ENCODE assay signal across 10 cellular contexts in the genomic region with DNA sequence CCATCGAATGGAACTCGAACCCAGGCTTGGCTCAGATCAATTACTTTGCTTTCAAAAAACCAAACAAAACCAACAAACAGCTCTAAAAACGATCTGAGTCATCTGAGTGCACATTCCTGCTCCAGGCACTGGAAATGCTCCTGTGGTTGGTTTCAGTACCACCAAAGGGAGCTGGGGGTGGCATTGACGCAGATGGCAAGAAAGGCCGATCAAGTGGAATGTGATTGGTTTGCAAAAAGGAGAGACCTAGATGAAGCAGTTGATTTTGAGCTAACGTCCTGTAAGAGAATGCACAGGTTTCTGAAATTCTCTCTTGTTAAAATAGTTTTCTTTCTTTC. TPM values are rescaled to one million over a fixed set of nuclear protein-coding genes. Genes with fewer than 3 reads are reported as not detected.
DNase-seq lines count a peak whose midpoint lies in the region; ATAC-seq and TF ChIP-seq lines count a peak whose summit lies in the region.
"Had no signal": no experiment of that assay in that cellular context is flagged by ENCODE, and none has a peak within 500 bp of the region (broad histone marks: within the 10 kb centered on the region; RNA-seq: fewer than 3 reads in every experiment).

No MANE protein-coding gene starts in this region.

- BruUV-seq in mammary epithelial cell (replicated peaks; lab: Mats Ljungman, UMichigan), result no TSS peak

- CTCF ChIA-PET in CD4-positive, alpha-beta T cell (lab: Charles Lee), result interaction anchor here (1.0 to 3.3 kb wide), 6 partner anchors 12 to 64 kb away, joined by 4 to 18 read pairs (median 6); no protein-coding TSS in a partner anchor
- CTCF ChIA-PET in mammary epithelial cell (lab: Charles Lee; ENCODE audit: low non-redundant PET), result interaction anchor here (0.6 kb wide), 1 partner anchor 302 kb away, joined by 3 read pairs; no protein-coding TSS in a partner anchor

- no peaks in the 10 kb centered on the region for H3K9me3 Mint-ChIP-seq in CD4-positive, alpha-beta T cell
- no peaks in the 10 kb centered on the region for H3K9me3 Mint-ChIP-seq in naive B cell

- DNase-seq in CD4-positive, alpha-beta T cell, result peak in 2 of 10 experiments; percentile 44 to 50
- DNase-seq in HT1080 (ENCODE audit: low read depth) (peak; percentile 71), adipocyte (ENCODE audit: low read depth) (peak; percentile 50), naive B cell (no peak), breast epithelium (ENCODE audit: low spot score in 2 of 2) (no peak), HuH-7 (ENCODE audit: low spot score) (no peak), mammary epithelial cell (no peak)
- DNase-seq: posterior cingulate gyrus, SHP77 treated with DMSO at 0.1 percent for 48 hours had no signal

- POLR2A ChIA-PET in CD4-positive, alpha-beta T cell (lab: Charles Lee), result interaction anchor here (0.8 to 14.1 kb wide), 8 partner anchors 19 to 103 kb away, joined by 3 to 201 read pairs (median 4); partner anchors contain the start of genes PIK3CD and TMEM201

- H3K4me3 ChIP-seq in adipocyte (ENCODE audit: low read length) (no peak overlapping the region), breast epithelium (no peak overlapping the region), mammary epithelial cell (replicated peaks in 1 of 3; ENCODE audit: insufficient read depth in 1 of 3, low read depth in 2 of 3, low read length in 3 of 3) (no peak overlapping the region)

- WGBS in mammary epithelial cell (ENCODE audit: low coverage, missing lambda C conversion rate), result 97% methylated on average over 6 of the region's 6 CpGs

- H2AFZ ChIP-seq in mammary epithelial cell (ENCODE audit: low read depth, low read length), result no peak overlapping the region

- peaks cover 50% of the 10 kb centered on the region for H3K36me3 Mint-ChIP-seq in CD4-positive, alpha-beta T cell (ENCODE audit: low read depth)
- peaks cover 9 to 13% of the 10 kb centered on the region in 2 donors for H3K36me3 Mint-ChIP-seq in naive B cell

- H3K4me1 Mint-ChIP-seq in CD4-positive, alpha-beta T cell (ENCODE audit: low read depth), result peaks cover 75% of the 10 kb centered on the region
- peaks cover 35 to 70% (median 67%) of the 10 kb centered on the region in 3 donors for H3K4me1 Mint-ChIP-seq in naive B cell

- H4K20me1 ChIP-seq in mammary epithelial cell (ENCODE audit: insufficient read depth, low read length), result no peaks in the 10 kb centered on the region

- H3K27me3 Mint-ChIP-seq in CD4-positive, alpha-beta T cell, result no peaks in the 10 kb centered on the region
- H3K27me3 Mint-ChIP-seq in naive B cell, result no peaks in the 10 kb centered on the region

- H3K79me2 ChIP-seq in mammary epithelial cell (ENCODE audit: insufficient read depth, low read length), result peaks cover 4% of the 10 kb centered on the region

- in situ Hi-C loops in mammary epithelial cell (cut with MboI; ENCODE audit: low sequenced_read_pairs in 2 of 2), result no loop called here

- H3K27ac ChIP-seq in CD4-positive, alpha-beta T cell (ENCODE audit: low read depth, low read length), result peak overlapping the region; percentile 43
- H3K27ac ChIP-seq in breast epithelium, result no peak overlapping the region
- no peak overlapping the region for H3K27ac ChIP-seq in mammary epithelial cell (ENCODE audit: insufficient read depth, low read depth, low read length)

- TF ChIP-seq POLR2A in breast epithelium (IDR thresholded peaks at IDR 0.05), result no peak

- no peak for TF ChIP-seq CTCF in CD4-positive, alpha-beta T cell (IDR thresholded peaks at IDR 0.05)
- TF ChIP-seq CTCF in breast epithelium (IDR thresholded peaks at IDR 0.05), result no peak
- TF ChIP-seq CTCF in mammary epithelial cell (conservative IDR thresholded peaks at IDR 0.05 in 1 of 2, IDR thresholded peaks at IDR 0.05 in 1 of 2; ENCODE audit: extremely low read depth in 1 of 2, insufficient read depth in 1 of 2, low read depth in 1 of 2, low read length in 2 of 2), result no peak

- no peak overlapping the region for H3K4me2 ChIP-seq in mammary epithelial cell (ENCODE audit: insufficient read depth, low read depth, low read length)

- H3K9ac ChIP-seq in adipocyte (ENCODE audit: low read length) (peak overlapping the region; percentile 82), mammary epithelial cell (ENCODE audit: insufficient read depth, low read length) (no peak overlapping the region)

- H3K4me3 Mint-ChIP-seq in CD4-positive, alpha-beta T cell, result peak overlapping the region; percentile 97
- peak overlapping the region in 6 of 8 donors; percentile 81 to 94 (median 87) for H3K4me3 Mint-ChIP-seq in naive B cell

- peak overlapping the region; percentile 82 for H3K27ac Mint-ChIP-seq in CD4-positive, alpha-beta T cell
- H3K27ac Mint-ChIP-seq in naive B cell, result peak overlapping the region in 4 of 6 donors; percentile 68 to 89 (median 82)

- no peaks in the 10 kb centered on the region for H3K27me3 ChIP-seq in CD4-positive, alpha-beta T cell (ENCODE audit: control insufficient read depth, insufficient read depth, low read length)
- no peaks in the 10 kb centered on the region for H3K27me3 ChIP-seq in adipocyte (replicated peaks; ENCODE audit: control insufficient read depth, insufficient read depth, low read length)
- no peaks in the 10 kb centered on the region for H3K27me3 ChIP-seq in breast epithelium
- H3K27me3 ChIP-seq in mammary epithelial cell (ENCODE audit: insufficient read depth, low read length), result no peaks in the 10 kb centered on the region

- ATAC-seq in CD4-positive, alpha-beta T cell (ENCODE audit: poor library complexity), result peak; percentile 13
- ATAC-seq in naive B cell (ENCODE audit: low read depth in 2 of 2) (no peak), HG02678 (IDR thresholded peaks at IDR 0.05; ENCODE audit: unreplicated experiment) (no peak)

- H3K4me1 ChIP-seq in adipocyte (ENCODE audit: control insufficient read depth, insufficient read depth, low read length) (peaks cover 30% of the 10 kb centered on the region), breast epithelium (peaks cover 0 to 9% of the 10 kb centered on the region in 2 donors), mammary epithelial cell (ENCODE audit: insufficient read depth, low read length) (peaks cover 39% of the 10 kb centered on the region)

- no peaks in the 10 kb centered on the region for H3K36me3 ChIP-seq in adipocyte (ENCODE audit: control insufficient read depth, insufficient read depth, low read length, severe bottlenecking)
- no peaks in the 10 kb centered on the region for H3K36me3 ChIP-seq in breast epithelium
- H3K36me3 ChIP-seq in mammary epithelial cell (ENCODE audit: insufficient read depth, low read length), result no peaks in the 10 kb centered on the region

- intact Hi-C loops in CD4-positive, alpha-beta T cell (cut with DNase I, micrococcal nuclease), result loop anchor here in 1 of 2 experiments (5.0 kb wide), 1 partner anchor 36 kb away; no protein-coding TSS in a partner anchor
- intact Hi-C loops in breast epithelium (cut with DNase I; ENCODE audit: low total_unique reads) (no loop called here), mammary epithelial cell (cut with micrococcal nuclease) (loop anchor here (1.0 kb wide), 1 partner anchor 28 kb away; no protein-coding TSS in a partner anchor)

- H3K9me3 ChIP-seq in CD4-positive, alpha-beta T cell (ENCODE audit: control insufficient read depth, low read length), result no peaks in the 10 kb centered on the region
- H3K9me3 ChIP-seq in adipocyte (ENCODE audit: control insufficient read depth, low read length) (no peaks in the 10 kb centered on the region), breast epithelium (no peaks in the 10 kb centered on the region), mammary epithelial cell (replicated peaks; ENCODE audit: insufficient read depth, low read length) (no peaks in the 10 kb centered on the region)

- dilution Hi-C loops in mammary epithelial cell (cut with HindIII; ENCODE audit: low sequenced_read_pairs), result no loop called here

RNA-seq across cellular contexts. Expression of gene PIK3CD, which starts 39.5 kb away (rescaled TPM):
- total RNA-seq in CD4-positive, alpha-beta T cell, result 100 to 1,000 TPM; 202 to 213 TPM
- total RNA-seq in HT1080 (2014; rRNA removed; shearing (Covaris generic)), result 11.6 and 15.2 TPM in 2 replicates
- 10.8 and 13.0 TPM in 2 replicates for polyA plus RNA-seq in HT1080 (2015; cell fraction: cytosol; rRNA removed)
- 16.6 and 20.1 TPM in 2 replicates for polyA plus RNA-seq in HT1080 (2015; cell fraction: nucleus; rRNA removed)
- polyA plus RNA-seq in naive B cell (ENCODE audit: low read depth in 6 of 6) (100 to 1,000 TPM in 1 of 6 donors, 10 to 100 TPM in 5; 29.6 to 105 (median 58.0) TPM), mammary epithelial cell (7.4 TPM)
- total RNA-seq in breast epithelium (10 to 100 TPM in 2 of 3 donors, 1 to 10 TPM in 1; 8.2 to 12.1 (median 11.9) TPM), mammary epithelial cell (10 to 100 TPM in 1 of 2 donors, 1 to 10 TPM in 1; 6.3 to 19.1 TPM)
- polyA minus RNA-seq in mammary epithelial cell, result 12.1 TPM

Comparison
In these comparisons a context has a peak if more than half of its experiments do, and no peak if none do; other contexts are left out.
1. DNase-seq: peak in HT1080 (single experiment) and adipocyte (single experiment); none in naive B cell (single experiment), breast epithelium (0 of 2), HuH-7 (single experiment) and mammary epithelial cell (single experiment).
2. RNA of gene PIK3CD, which starts 39.5 kb away (total RNA-seq): 202 to 213 TPM in CD4-positive, alpha-beta T cell; 6.3 to 19.1 TPM in mammary epithelial cell, 11.6 to 15.2 TPM in HT1080 and 8.2 to 12.1 TPM in breast epithelium; every median in the first group is over 10 times any median in the second.